Comparison of ENCODE assay signal across 28 cellular contexts in genomic region chr10:75678527-75678926, GRCh38.
"Had no signal": no experiment of that assay in that cellular context is flagged by ENCODE, and none has a peak within 500 bp of the region (broad histone marks: within the 10 kb centered on the region; RNA-seq: fewer than 3 reads in every experiment).

No MANE protein-coding gene starts in this region.

- H3K4me3 ChIP-seq: stomach, suprapubic skin, testis, thoracic aorta, thyroid gland, tibial artery, tibial nerve, transverse colon, upper lobe of left lung, upper lobe of right lung, uterus, vagina had no signal

- H3K27me3 Mint-ChIP-seq: stimulated activated memory B cell treated with anti-CD40 and anti-IgM and Interleukin-4, amounts not matched to agents 10 μg/mL and 1 μg/mL and 100 μg/mL, for 72 hours had no signal

- H3K27me3 ChIP-seq: stomach, suprapubic skin, testis, thyroid gland, tibial artery, tibial nerve, transverse colon, upper lobe of left lung, upper lobe of right lung, uterus, vagina had no signal

- DNase-seq: stimulated activated CD4-positive, alpha-beta T cell treated with anti-CD3 and anti-CD28 coated beads, Interleukin-2, amount 100 ng/mL, for 48 hours; stimulated activated CD4-positive, alpha-beta T cell treated with anti-CD3 and anti-CD28 coated beads, Interleukin-4, amount 100 ng/mL, for 1 hour; stimulated activated CD4-positive, alpha-beta T cell treated with anti-CD3 and anti-CD28 coated beads, Interleukin-4, amount 100 ng/mL, for 24 hours; stimulated activated CD4-positive, alpha-beta T cell treated with anti-CD3 and anti-CD28 coated beads, Interleukin-4, amount 100 ng/mL, for 4 hours; stimulated activated CD8-positive, alpha-beta memory T cell treated with anti-CD3 and anti-CD28 coated beads, Interleukin-4, amount 100 ng/mL, for 48 hours; stimulated activated naive B cell treated with anti-CD40 and anti-IgM and Interleukin-4, amounts not matched to agents 10 μg/mL and 1 μg/mL and 100 μg/mL, for 72 hours; stimulated activated naive CD4-positive, alpha-beta T cell; stimulated activated naive CD4-positive, alpha-beta T cell treated with Interleukin-2 at 50 U/mL for 16 hours; stimulated activated naive CD8-positive, alpha-beta T cell treated with anti-CD3 and anti-CD28 coated beads, Interleukin-15, amount 100 ng/mL, for 72 hours; stimulated activated naive CD8-positive, alpha-beta T cell treated with anti-CD3 and anti-CD28 coated beads, Interleukin-15, Interleukin-2, amounts not matched to agents 100 U/mL and 50 U/mL, for 24 hours; stomach; substantia nigra; testis; thyroid gland; tibial artery; transverse colon; trophoblast cell; upper lobe of left lung; upper lobe of right lung; uterus had no signal

- H3K4me3 Mint-ChIP-seq: stimulated activated effector memory CD8-positive, alpha-beta T cell treated with anti-CD3 and anti-CD28 coated beads, Interleukin-12 subunit alpha, Interleukin-12 subunit beta, amount 100 ng/mL, for 72 hours; stimulated activated memory B cell treated with anti-CD40 and anti-IgM and Interleukin-4, amounts not matched to agents 10 μg/mL and 1 μg/mL and 100 μg/mL, for 72 hours; stimulated activated naive B cell treated with anti-CD40 and anti-IgM and Interleukin-4, amounts not matched to agents 10 μg/mL and 1 μg/mL and 100 μg/mL, for 72 hours; stimulated activated naive CD8-positive, alpha-beta T cell treated with anti-CD3 and anti-CD28 coated beads, Interleukin-15, amount 100 ng/mL, for 72 hours; stimulated activated naive CD8-positive, alpha-beta T cell treated with anti-CD3 and anti-CD28 coated beads, Interleukin-15, Interleukin-2, amounts not matched to agents 100 ng/mL and 50 ng/mL, for 24 hours; type B pancreatic cell had no signal

- H3K9me3 Mint-ChIP-seq: stimulated activated effector memory CD8-positive, alpha-beta T cell treated with anti-CD3 and anti-CD28 coated beads, Interleukin-12 subunit alpha, Interleukin-12 subunit beta, amount 100 ng/mL, for 72 hours; stimulated activated memory B cell treated with anti-CD40 and anti-IgM and Interleukin-4, amounts not matched to agents 10 μg/mL and 1 μg/mL and 100 μg/mL, for 72 hours; stimulated activated naive B cell treated with anti-CD40 and anti-IgM and Interleukin-4, amounts not matched to agents 10 μg/mL and 1 μg/mL and 100 μg/mL, for 72 hours; stimulated activated naive CD8-positive, alpha-beta T cell treated with anti-CD3 and anti-CD28 coated beads, Interleukin-15, amount 100 ng/mL, for 72 hours; stimulated activated naive CD8-positive, alpha-beta T cell treated with anti-CD3 and anti-CD28 coated beads, Interleukin-15, Interleukin-2, amounts not matched to agents 100 ng/mL and 50 ng/mL, for 24 hours; type B pancreatic cell had no signal

- ATAC-seq: stimulated activated effector memory CD8-positive, alpha-beta T cell treated with anti-CD3 and anti-CD28 coated beads, Interleukin-12 subunit alpha, Interleukin-12 subunit beta, amount 100 ng/mL, for 72 hours; stimulated activated memory B cell treated with anti-CD40 and anti-IgM and Interleukin-4, amounts not matched to agents 10 μg/mL and 1 μg/mL and 100 μg/mL, for 72 hours; stimulated activated naive B cell treated with anti-CD40 and anti-IgM and Interleukin-4, amounts not matched to agents 10 μg/mL and 1 μg/mL and 100 μg/mL, for 72 hours; stimulated activated naive CD8-positive, alpha-beta T cell treated with anti-CD3 and anti-CD28 coated beads, Interleukin-15, amount 100 ng/mL, for 72 hours; stimulated activated naive CD8-positive, alpha-beta T cell treated with anti-CD3 and anti-CD28 coated beads, Interleukin-15, Interleukin-2, amounts not matched to agents 100 U/mL and 50 U/mL, for 24 hours; upper lobe of right lung had no signal

- H3K36me3 Mint-ChIP-seq: stimulated activated effector memory CD8-positive, alpha-beta T cell treated with anti-CD3 and anti-CD28 coated beads, Interleukin-12 subunit alpha, Interleukin-12 subunit beta, amount 100 ng/mL, for 72 hours; stimulated activated memory B cell treated with anti-CD40 and anti-IgM and Interleukin-4, amounts not matched to agents 10 μg/mL and 1 μg/mL and 100 μg/mL, for 72 hours; stimulated activated naive B cell treated with anti-CD40 and anti-IgM and Interleukin-4, amounts not matched to agents 10 μg/mL and 1 μg/mL and 100 μg/mL, for 72 hours; type B pancreatic cell had no signal

- H3K4me1 Mint-ChIP-seq: stimulated activated effector memory CD8-positive, alpha-beta T cell treated with anti-CD3 and anti-CD28 coated beads, Interleukin-12 subunit alpha, Interleukin-12 subunit beta, amount 100 ng/mL, for 72 hours; stimulated activated memory B cell treated with anti-CD40 and anti-IgM and Interleukin-4, amounts not matched to agents 10 μg/mL and 1 μg/mL and 100 μg/mL, for 72 hours; stimulated activated naive B cell treated with anti-CD40 and anti-IgM and Interleukin-4, amounts not matched to agents 10 μg/mL and 1 μg/mL and 100 μg/mL, for 72 hours; stimulated activated naive CD8-positive, alpha-beta T cell treated with anti-CD3 and anti-CD28 coated beads, Interleukin-15, amount 100 ng/mL, for 72 hours had no signal

- H3K9me3 ChIP-seq: stomach, suprapubic skin, testis, thoracic aorta, thyroid gland, tibial artery, tibial nerve, transverse colon, upper lobe of left lung, upper lobe of right lung, uterus, vagina had no signal

- H3K36me3 ChIP-seq: stomach, suprapubic skin, thoracic aorta, thyroid gland, tibial artery, tibial nerve, transverse colon, upper lobe of left lung, upper lobe of right lung, uterus, vagina had no signal

- H3K27ac Mint-ChIP-seq: stimulated activated effector memory CD8-positive, alpha-beta T cell treated with anti-CD3 and anti-CD28 coated beads, Interleukin-12 subunit alpha, Interleukin-12 subunit beta, amount 100 ng/mL, for 72 hours; stimulated activated memory B cell treated with anti-CD40 and anti-IgM and Interleukin-4, amounts not matched to agents 10 μg/mL and 1 μg/mL and 100 μg/mL, for 72 hours; stimulated activated naive B cell treated with anti-CD40 and anti-IgM and Interleukin-4, amounts not matched to agents 10 μg/mL and 1 μg/mL and 100 μg/mL, for 72 hours; stimulated activated naive CD8-positive, alpha-beta T cell treated with anti-CD3 and anti-CD28 coated beads, Interleukin-15, amount 100 ng/mL, for 72 hours; stimulated activated naive CD8-positive, alpha-beta T cell treated with anti-CD3 and anti-CD28 coated beads, Interleukin-15, Interleukin-2, amounts not matched to agents 100 ng/mL and 50 ng/mL, for 24 hours; type B pancreatic cell had no signal

- H3K27ac ChIP-seq: stomach, suprapubic skin, testis, thoracic aorta, thyroid gland, tibial artery, tibial nerve, transverse colon, upper lobe of left lung, upper lobe of right lung, uterus, vagina had no signal

- H3K4me1 ChIP-seq: suprapubic skin, upper lobe of left lung, upper lobe of right lung had no signal
